24 cellular contexts compared by ENCODE assay signal in the genomic region with DNA sequence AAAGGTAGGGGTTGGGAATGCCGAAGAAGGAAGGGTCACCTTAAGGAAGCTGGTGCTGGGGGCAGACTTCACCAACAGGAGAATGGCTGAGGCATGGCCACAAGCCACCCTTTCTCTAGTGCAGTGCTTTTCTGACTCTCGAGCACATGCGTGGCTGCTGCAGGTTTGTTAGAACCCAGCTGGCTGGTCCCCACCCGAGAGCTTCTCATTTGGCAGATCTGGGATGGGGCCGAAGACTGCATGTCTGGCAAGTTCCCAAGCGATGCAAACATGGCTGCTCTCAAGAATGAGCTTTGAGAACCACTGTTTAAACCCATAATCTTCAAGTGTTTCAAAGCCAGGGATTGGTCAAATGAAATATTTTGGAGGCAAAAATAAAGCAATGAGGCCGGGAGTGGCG.
"Had no signal": no experiment of that assay in that cellular context is flagged by ENCODE, and none has a peak within 500 bp of the region (broad histone marks: within the 10 kb centered on the region; RNA-seq: fewer than 3 reads in every experiment).

No MANE protein-coding gene starts in this region.

- H3K36me3 ChIP-seq: brain microvascular endothelial cell, esophagus squamous epithelium, gastroesophageal sphincter had no signal

- H3K9me3 Mint-ChIP-seq: activated CD4-positive, alpha-beta memory T cell treated with anti-CD3 and anti-CD28 coated beads, Interleukin-2, amount 10 ng/mL, durations not matched to agents 7 days and 5 days; activated CD4-positive, alpha-beta T cell treated with anti-CD3 and anti-CD28 coated beads, Interleukin-2, amount 10 ng/mL, durations not matched to agents 7 days and 5 days; activated naive CD4-positive, alpha-beta T cell treated with anti-CD3 and anti-CD28 coated beads for 36 hours; activated T-cell treated with anti-CD3 and anti-CD28 coated beads, Interleukin-2, amount 50 U/mL, for 24 hours; activated T-cell treated with anti-CD3 and anti-CD28 coated beads, Interleukin-2, amount 50 U/mL, for 72 hours; effector memory CD8-positive, alpha-beta T cell had no signal

- H3K4me1 Mint-ChIP-seq: activated CD4-positive, alpha-beta memory T cell treated with anti-CD3 and anti-CD28 coated beads, Interleukin-2, amount 10 ng/mL, durations not matched to agents 7 days and 5 days; activated CD4-positive, alpha-beta T cell treated with anti-CD3 and anti-CD28 coated beads, Interleukin-2, amount 10 ng/mL, durations not matched to agents 7 days and 5 days had no signal

- H3K4me3 ChIP-seq: esophagus squamous epithelium, gastroesophageal sphincter had no signal

- H3K27me3 ChIP-seq: brain microvascular endothelial cell, esophagus squamous epithelium, gastroesophageal sphincter had no signal

- DNase-seq: activated CD4-positive, alpha-beta memory T cell treated with anti-CD3 and anti-CD28 coated beads, Interleukin-2, amount 10 ng/mL, durations not matched to agents 7 days and 5 days; activated CD4-positive, alpha-beta T cell treated with anti-CD3 and anti-CD28 coated beads for 1 hour; activated CD4-positive, alpha-beta T cell treated with anti-CD3 and anti-CD28 coated beads for 4 hours; activated CD4-positive, alpha-beta T cell treated with anti-CD3 and anti-CD28 coated beads, Interleukin-2, amount 10 ng/mL, durations not matched to agents 7 days and 5 days; activated CD4-positive, alpha-beta T cell treated with anti-CD3 and anti-CD28 coated beads, Interleukin-2, amount 50 U/mL, for 4 hours; activated CD8-positive, alpha-beta memory T cell treated with anti-CD3 and anti-CD28 coated beads, Interleukin-2, amount 50 U/mL, for 48 hours; activated naive CD4-positive, alpha-beta T cell treated with anti-CD3 and anti-CD28 coated beads for 36 hours; activated T-cell treated with anti-CD3 and anti-CD28 coated beads for 4 hours; activated T-cell treated with anti-CD3 and anti-CD28 coated beads, Interleukin-2, amount 50 U/mL, for 24 hours; activated T-cell treated with anti-CD3 and anti-CD28 coated beads, Interleukin-2, amount 50 U/mL, for 72 hours; amniotic stem cell; anterior cingulate cortex; brain microvascular endothelial cell; caudate nucleus; cortex of kidney; dermis blood vessel endothelial cell; effector CD4-positive, alpha-beta T cell; effector memory CD8-positive, alpha-beta T cell; esophagus squamous epithelium; foreskin melanocyte; T-helper 2 cell had no signal

- H3K36me3 Mint-ChIP-seq: activated naive CD8-positive, alpha-beta T cell had no signal

- H3K27me3 Mint-ChIP-seq: activated CD4-positive, alpha-beta memory T cell treated with anti-CD3 and anti-CD28 coated beads, Interleukin-2, amount 10 ng/mL, durations not matched to agents 7 days and 5 days; activated CD4-positive, alpha-beta T cell treated with anti-CD3 and anti-CD28 coated beads, Interleukin-2, amount 10 ng/mL, durations not matched to agents 7 days and 5 days; activated naive CD8-positive, alpha-beta T cell; activated T-cell treated with anti-CD3 and anti-CD28 coated beads, Interleukin-2, amount 50 U/mL, for 24 hours had no signal

- H3K27ac Mint-ChIP-seq: activated CD4-positive, alpha-beta memory T cell treated with anti-CD3 and anti-CD28 coated beads, Interleukin-2, amount 10 ng/mL, durations not matched to agents 7 days and 5 days; activated CD4-positive, alpha-beta T cell treated with anti-CD3 and anti-CD28 coated beads, Interleukin-2, amount 10 ng/mL, durations not matched to agents 7 days and 5 days; activated naive CD4-positive, alpha-beta T cell treated with anti-CD3 and anti-CD28 coated beads for 36 hours; activated naive CD8-positive, alpha-beta T cell; activated T-cell treated with anti-CD3 and anti-CD28 coated beads, Interleukin-2, amount 50 U/mL, for 24 hours; activated T-cell treated with anti-CD3 and anti-CD28 coated beads, Interleukin-2, amount 50 U/mL, for 72 hours; effector memory CD8-positive, alpha-beta T cell had no signal

- H3K4me3 Mint-ChIP-seq: activated CD4-positive, alpha-beta memory T cell treated with anti-CD3 and anti-CD28 coated beads, Interleukin-2, amount 10 ng/mL, durations not matched to agents 7 days and 5 days; activated CD4-positive, alpha-beta T cell treated with anti-CD3 and anti-CD28 coated beads, Interleukin-2, amount 10 ng/mL, durations not matched to agents 7 days and 5 days; activated naive CD4-positive, alpha-beta T cell treated with anti-CD3 and anti-CD28 coated beads for 36 hours; activated naive CD8-positive, alpha-beta T cell; activated T-cell treated with anti-CD3 and anti-CD28 coated beads, Interleukin-2, amount 50 U/mL, for 24 hours; activated T-cell treated with anti-CD3 and anti-CD28 coated beads, Interleukin-2, amount 50 U/mL, for 72 hours; effector memory CD8-positive, alpha-beta T cell had no signal

- H3K27ac ChIP-seq: brain microvascular endothelial cell, epithelial cell of prostate, esophagus squamous epithelium, gastroesophageal sphincter had no signal

- ATAC-seq: activated T-cell treated with anti-CD3 and anti-CD28 coated beads, Interleukin-2, amount 50 U/mL, for 72 hours; effector memory CD8-positive, alpha-beta T cell; gastroesophageal sphincter had no signal

- H3K9me3 ChIP-seq: esophagus squamous epithelium, gastroesophageal sphincter had no signal
